Comparison of ENCODE assay signal across 28 cellular contexts in genomic region chr5:107512029-107512428, GRCh38.
DNase-seq lines count a peak whose midpoint lies in the region; ATAC-seq, FAIRE-seq and TF ChIP-seq lines count a peak whose summit lies in the region.
"Had no signal": no experiment of that assay in that cellular context is flagged by ENCODE, and none has a peak within 500 bp of the region (broad histone marks: within the 10 kb centered on the region; RNA-seq: fewer than 3 reads in every experiment).

No MANE protein-coding gene starts in this region.

- no peaks in the 10 kb centered on the region for H3K79me2 ChIP-seq in astrocyte (ENCODE audit: insufficient read depth, low read length)
- peaks cover 4% of the 10 kb centered on the region for H3K79me2 ChIP-seq in keratinocyte (ENCODE audit: control insufficient read depth, insufficient read depth, low read length)

- no peaks in the 10 kb centered on the region for H4K20me1 ChIP-seq in astrocyte (ENCODE audit: insufficient read depth, low read length)
- no peaks in the 10 kb centered on the region for H4K20me1 ChIP-seq in keratinocyte (ENCODE audit: control insufficient read depth, extremely low read depth, insufficient read depth, low read length)

- no peaks in the 10 kb centered on the region for H3K9me3 ChIP-seq in astrocyte (ENCODE audit: insufficient read depth, low read depth, low read length)
- no peaks in the 10 kb centered on the region for H3K9me3 ChIP-seq in keratinocyte (ENCODE audit: control insufficient read depth, low read depth, low read length)
- H3K9me3 ChIP-seq in Caco-2, result no peaks in the 10 kb centered on the region
- H3K9me3 ChIP-seq: left ventricle myocardium inferior, psoas muscle, transverse colon had no signal

- H3K27ac ChIP-seq in astrocyte (ENCODE audit: low read depth, low read length) (no peak overlapping the region), keratinocyte (ENCODE audit: control insufficient read depth, insufficient read depth, low read length) (no peak overlapping the region)
- H3K27ac ChIP-seq: HL-60, left ventricle myocardium inferior, psoas muscle, skin epidermis, transverse colon had no signal

- H3K27me3 Mint-ChIP-seq in astrocyte (ENCODE audit: low read depth, unreplicated experiment) (no peaks in the 10 kb centered on the region), Caco-2 (ENCODE audit: insufficient read depth, unreplicated experiment) (peaks cover 2% of the 10 kb centered on the region)
- H3K27me3 Mint-ChIP-seq: CD4-positive, CD25-positive, alpha-beta regulatory T cell; effector memory CD8-positive, alpha-beta T cell; stimulated activated naive CD8-positive, alpha-beta T cell treated with anti-CD3 and anti-CD28 coated beads, Interleukin-15, Interleukin-2, amounts not matched to agents 100 ng/mL and 50 ng/mL, for 24 hours had no signal

- H3K4me3 ChIP-seq in astrocyte (ENCODE audit: insufficient read depth, low read depth, low read length) (no peak overlapping the region), keratinocyte (ENCODE audit: control insufficient read depth in 2 of 3, extremely low read depth in 1 of 3, insufficient read depth in 2 of 3, low read depth in 1 of 3, low read length in 3 of 3) (no peak overlapping the region), Caco-2 (ENCODE audit: low read depth, low read length) (no peak overlapping the region)
- H3K4me3 ChIP-seq: left ventricle myocardium inferior, psoas muscle, skin epidermis, transverse colon had no signal

- no peak for DNase-seq in astrocyte (ENCODE audit: low read depth)
- DNase-seq in keratinocyte (ENCODE audit: low read depth, low spot score), result no peak
- no peak for DNase-seq in stimulated activated CD4-positive, alpha-beta T cell treated with anti-CD3 and anti-CD28 coated beads, Interleukin-12 subunit alpha, Interleukin-12 subunit beta, amount 100 ng/mL, for 4 hours
- no peak for DNase-seq in Caco-2
- no peak for DNase-seq in activated CD4-positive, alpha-beta T cell treated with anti-CD3 and anti-CD28 coated beads for 1 hour
- no peak for DNase-seq in NOMO-1 treated with DMSO at 0.1 percent for 48 hours (lab: John Stamatoyannopoulos, UW; ENCODE audit: unreplicated experiment)
- DNase-seq: activated CD4-positive, alpha-beta T cell treated with anti-CD3 and anti-CD28 coated beads, Interleukin-2, amount 10 ng/mL, durations not matched to agents 7 days and 5 days; CD4-positive, CD25-positive, alpha-beta regulatory T cell; DMS53; effector memory CD8-positive, alpha-beta T cell; IMR-90; left ventricle myocardium inferior; NCI-H146; NCI-H2171; NCI-H526 treated with DMSO at 0.1 percent for 48 hours; nephron progenitor cell; PC-3; psoas muscle; SHP77 treated with DMSO at 0.1 percent for 48 hours; stimulated activated CD4-positive, alpha-beta T cell treated with anti-CD3 and anti-CD28 coated beads, Interleukin-4, amount 100 ng/mL, for 1 hour; transverse colon had no signal

- H3K9me1 ChIP-seq in keratinocyte (ENCODE audit: control insufficient read depth, extremely low read depth, insufficient read depth, low read length), result no peaks in the 10 kb centered on the region

- no peak overlapping the region for H2AFZ ChIP-seq in astrocyte (ENCODE audit: low read depth, low read length)
- no peak overlapping the region for H2AFZ ChIP-seq in keratinocyte (ENCODE audit: control insufficient read depth, low read length)

- no peak for TF ChIP-seq CTCF in astrocyte (IDR thresholded peaks at IDR 0.05; ENCODE audit: insufficient read depth, low read depth, low read length)
- no peak for TF ChIP-seq CTCF in keratinocyte (optimal IDR thresholded peaks at IDR 0.05 in 1 of 3, IDR thresholded peaks at IDR 0.05 in 1 of 3, conservative IDR thresholded peaks at IDR 0.05 in 1 of 3; ENCODE audit: extremely low read depth in 1 of 3, insufficient read depth in 2 of 3, low read length in 3 of 3)
- TF ChIP-seq CTCF in Caco-2 (IDR thresholded peaks at IDR 0.05; ENCODE audit: insufficient read depth in 1 of 2, low read depth in 1 of 2, low read length in 1 of 2, severe bottlenecking in 1 of 2, unreplicated experiment in 1 of 2), result no peak

- POLR2A ChIA-PET in Caco-2 (lab: Charles Lee), result no interaction called here

- peaks cover 9% of the 10 kb centered on the region for H3K4me1 ChIP-seq in astrocyte (ENCODE audit: insufficient read depth, low read length)
- peaks cover 18% of the 10 kb centered on the region for H3K4me1 ChIP-seq in keratinocyte (ENCODE audit: control insufficient read depth, extremely low read depth, insufficient read depth, low read length)
- H3K4me1 ChIP-seq in Caco-2, result no peaks in the 10 kb centered on the region
- H3K4me1 ChIP-seq: psoas muscle had no signal

- H3K36me3 ChIP-seq in astrocyte (ENCODE audit: insufficient read depth, low read length) (no peaks in the 10 kb centered on the region), keratinocyte (ENCODE audit: control insufficient read depth in 2 of 2, extremely low read depth in 1 of 2, insufficient read depth in 2 of 2, low read length in 2 of 2) (no peaks in the 10 kb centered on the region), Caco-2 (ENCODE audit: control insufficient read depth, insufficient read depth, low read length) (no peaks in the 10 kb centered on the region)
- H3K36me3 ChIP-seq: left ventricle myocardium inferior, transverse colon had no signal

- H3K27me3 ChIP-seq in astrocyte (ENCODE audit: insufficient read depth, low read length), result no peaks in the 10 kb centered on the region
- H3K27me3 ChIP-seq in keratinocyte (ENCODE audit: control insufficient read depth, extremely low read depth, insufficient read depth, low read length), result no peaks in the 10 kb centered on the region
- H3K27me3 ChIP-seq in Caco-2 (replicated peaks; ENCODE audit: control insufficient read depth, insufficient read depth, low read length), result no peaks in the 10 kb centered on the region
- H3K27me3 ChIP-seq: transverse colon had no signal

- intact Hi-C loops in Caco-2 (cut with micrococcal nuclease; ENCODE audit: unreplicated experiment), result no loop called here

- H3K9ac ChIP-seq in astrocyte (ENCODE audit: low read length) (no peak overlapping the region), keratinocyte (ENCODE audit: control insufficient read depth, extremely low read depth, insufficient read depth, low read length) (no peak overlapping the region)

- H3K4me1 Mint-ChIP-seq in astrocyte (ENCODE audit: low read depth, unreplicated experiment) (peaks cover 35% of the 10 kb centered on the region), Caco-2 (ENCODE audit: low read depth, unreplicated experiment) (no peaks in the 10 kb centered on the region)
- H3K4me1 Mint-ChIP-seq: activated CD4-positive, alpha-beta T cell treated with anti-CD3 and anti-CD28 coated beads, Interleukin-2, amount 10 ng/mL, durations not matched to agents 7 days and 5 days; activated T-helper 17 cell treated with anti-CD3 and anti-CD28 coated beads, Interleukin-2, amount 50 U/mL, for 72 hours; CD4-positive, CD25-positive, alpha-beta regulatory T cell had no signal

- H3K9me3 Mint-ChIP-seq in astrocyte (ENCODE audit: unreplicated experiment) (no peaks in the 10 kb centered on the region), Caco-2 (ENCODE audit: unreplicated experiment) (no peaks in the 10 kb centered on the region)
- H3K9me3 Mint-ChIP-seq: activated CD4-positive, alpha-beta T cell treated with anti-CD3 and anti-CD28 coated beads, Interleukin-2, amount 10 ng/mL, durations not matched to agents 7 days and 5 days; activated T-helper 17 cell treated with anti-CD3 and anti-CD28 coated beads, Interleukin-2, amount 50 U/mL, for 72 hours; effector memory CD8-positive, alpha-beta T cell; nephron progenitor cell; stimulated activated naive CD8-positive, alpha-beta T cell treated with anti-CD3 and anti-CD28 coated beads, Interleukin-15, Interleukin-2, amounts not matched to agents 100 ng/mL and 50 ng/mL, for 24 hours had no signal

- no peak overlapping the region for H3K4me3 Mint-ChIP-seq in astrocyte (ENCODE audit: unreplicated experiment)
- H3K4me3 Mint-ChIP-seq in Caco-2 (ENCODE audit: unreplicated experiment), result no peak overlapping the region
- H3K4me3 Mint-ChIP-seq: activated CD4-positive, alpha-beta T cell treated with anti-CD3 and anti-CD28 coated beads, Interleukin-2, amount 10 ng/mL, durations not matched to agents 7 days and 5 days; activated naive CD8-positive, alpha-beta T cell; activated T-helper 17 cell treated with anti-CD3 and anti-CD28 coated beads, Interleukin-2, amount 50 U/mL, for 72 hours; CD4-positive, CD25-positive, alpha-beta regulatory T cell; effector memory CD8-positive, alpha-beta T cell; nephron progenitor cell; stimulated activated naive CD8-positive, alpha-beta T cell treated with anti-CD3 and anti-CD28 coated beads, Interleukin-15, Interleukin-2, amounts not matched to agents 100 ng/mL and 50 ng/mL, for 24 hours had no signal

- H3K4me2 ChIP-seq in astrocyte (ENCODE audit: low read length), result no peak overlapping the region
- H3K4me2 ChIP-seq in keratinocyte (ENCODE audit: control insufficient read depth, extremely low read depth, insufficient read depth, low read depth, low read length), result no peak overlapping the region

- dilution Hi-C loops in keratinocyte (cut with MboI; ENCODE audit: extremely low pct_ligation_motif_present, low sequenced_read_pairs), result no loop called here

- ATAC-seq in GM18858 (IDR thresholded peaks at IDR 0.05; ENCODE audit: unreplicated experiment) (peak; percentile 48), HG02852 (IDR thresholded peaks at IDR 0.05; ENCODE audit: unreplicated experiment) (peak; percentile 42)
- ATAC-seq: activated T-helper 17 cell treated with anti-CD3 and anti-CD28 coated beads, Interleukin-2, amount 50 U/mL, for 72 hours; effector memory CD8-positive, alpha-beta T cell; PC-3; psoas muscle had no signal

- no peak for FAIRE-seq in astrocyte (lab: Jason Lieb, UNC)
- FAIRE-seq in keratinocyte (lab: Jason Lieb, UNC), result peak; percentile 29

- no peaks in the 10 kb centered on the region for H3K36me3 Mint-ChIP-seq in astrocyte (ENCODE audit: low read depth, unreplicated experiment)
- no peaks in the 10 kb centered on the region for H3K36me3 Mint-ChIP-seq in Caco-2 (ENCODE audit: insufficient read depth, unreplicated experiment)
- H3K36me3 Mint-ChIP-seq: activated naive CD8-positive, alpha-beta T cell; CD4-positive, CD25-positive, alpha-beta regulatory T cell had no signal

- H3K27ac Mint-ChIP-seq in astrocyte (ENCODE audit: unreplicated experiment) (peak overlapping the region; percentile 28), Caco-2 (ENCODE audit: unreplicated experiment) (no peak overlapping the region)
- H3K27ac Mint-ChIP-seq: activated CD4-positive, alpha-beta T cell treated with anti-CD3 and anti-CD28 coated beads, Interleukin-2, amount 10 ng/mL, durations not matched to agents 7 days and 5 days; activated naive CD8-positive, alpha-beta T cell; activated T-helper 17 cell treated with anti-CD3 and anti-CD28 coated beads, Interleukin-2, amount 50 U/mL, for 72 hours; CD4-positive, CD25-positive, alpha-beta regulatory T cell; nephron progenitor cell; stimulated activated naive CD8-positive, alpha-beta T cell treated with anti-CD3 and anti-CD28 coated beads, Interleukin-15, Interleukin-2, amounts not matched to agents 100 ng/mL and 50 ng/mL, for 24 hours had no signal

- BruUV-seq in Caco-2 (replicated peaks; lab: Mats Ljungman, UMichigan), result no TSS peak

- CTCF ChIA-PET in Caco-2 (lab: Charles Lee), result no interaction called here
